Comparison of ENCODE assay signal across 27 cellular contexts in genomic region chr9:126166866-126167265, GRCh38.
DNase-seq lines count a peak whose midpoint lies in the region; ATAC-seq and TF ChIP-seq lines count a peak whose summit lies in the region.
"Had no signal": no experiment of that assay in that cellular context is flagged by ENCODE, and none has a peak within 500 bp of the region (broad histone marks: within the 10 kb centered on the region; RNA-seq: fewer than 3 reads in every experiment).

No MANE protein-coding gene starts in this region.

- peaks cover under 1% of the 10 kb centered on the region for H3K4me1 Mint-ChIP-seq in activated CD8-positive, alpha-beta memory T cell treated with anti-CD3 and anti-CD28 coated beads, Interleukin-2, amount 10 ng/mL, durations not matched to agents 7 days and 5 days
- H3K4me1 Mint-ChIP-seq: CD4-positive, CD25-positive, alpha-beta regulatory T cell had no signal

- 89% methylated on average over 6 of the region's 6 CpGs for WGBS in lung, 2 donors
- WGBS in stomach, 5 donors = 83 to 91% (median 88%) methylated on average over 6 of the region's 6 CpGs

- H3K4me3 Mint-ChIP-seq in activated CD8-positive, alpha-beta memory T cell treated with anti-CD3 and anti-CD28 coated beads, Interleukin-2, amount 10 ng/mL, durations not matched to agents 7 days and 5 days = no peak overlapping the region
- H3K4me3 Mint-ChIP-seq: CD4-positive, CD25-positive, alpha-beta regulatory T cell; HFFc6 had no signal

- H3K4me3 ChIP-seq in lung (no peak overlapping the region), stomach (no peak overlapping the region)
- H3K4me3 ChIP-seq: BLaER1, HAP-1, PC-9, SJCRH30 had no signal

- no peaks in the 10 kb centered on the region for H3K4me1 ChIP-seq in lung (ENCODE audit: control insufficient read depth in 2 of 2, insufficient read depth in 2 of 2, low read length in 2 of 2)
- no peaks in the 10 kb centered on the region for H3K4me1 ChIP-seq in stomach
- H3K4me1 ChIP-seq: HAP-1, SJCRH30 had no signal

- no peaks in the 10 kb centered on the region for H3K9me3 Mint-ChIP-seq in activated CD8-positive, alpha-beta memory T cell treated with anti-CD3 and anti-CD28 coated beads, Interleukin-2, amount 10 ng/mL, durations not matched to agents 7 days and 5 days (ENCODE audit: low read depth)
- H3K9me3 Mint-ChIP-seq: CD4-positive, CD25-positive, alpha-beta regulatory T cell; HFFc6 had no signal

- TF ChIP-seq EP300 in stomach (IDR thresholded peaks at IDR 0.05) = no peak

- intact Hi-C loops in stomach (cut with DNase I; ENCODE audit: low total_unique reads) = no loop called here
- intact Hi-C loops in left cardiac atrium (cut with DNase I) = no loop called here

- peaks cover 0 to 6% of the 10 kb centered on the region in 2 donors for H3K9me3 ChIP-seq in lung (ENCODE audit: control insufficient read depth in 2 of 2, insufficient read depth in 1 of 2, low read length in 1 of 2)
- no peaks in the 10 kb centered on the region for H3K9me3 ChIP-seq in stomach
- H3K9me3 ChIP-seq: BLaER1, HAP-1, SJCRH30 had no signal

- no peak overlapping the region for H3K27ac Mint-ChIP-seq in activated CD8-positive, alpha-beta memory T cell treated with anti-CD3 and anti-CD28 coated beads, Interleukin-2, amount 10 ng/mL, durations not matched to agents 7 days and 5 days
- H3K27ac Mint-ChIP-seq: CD4-positive, CD25-positive, alpha-beta regulatory T cell; HFFc6 had no signal

- H3K27me3 ChIP-seq in lung (ENCODE audit: control insufficient read depth, insufficient read depth) = no peaks in the 10 kb centered on the region
- peaks cover 0 to 41% (median 0%) of the 10 kb centered on the region in 3 donors for H3K27me3 ChIP-seq in stomach
- H3K27me3 ChIP-seq: BLaER1 had no signal

- ATAC-seq in activated CD8-positive, alpha-beta memory T cell treated with anti-CD3 and anti-CD28 coated beads, Interleukin-2, amount 10 ng/mL, durations not matched to agents 7 days and 5 days = no peak
- ATAC-seq in lung (ENCODE audit: insufficient read depth, low FRiP score) = no peak
- ATAC-seq in left cardiac atrium = no peak
- ATAC-seq: HepG2, Right ventricle myocardium inferior had no signal

- TF ChIP-seq POLR2A in stomach (IDR thresholded peaks at IDR 0.05) = no peak

- no peaks in the 10 kb centered on the region for H3K36me3 Mint-ChIP-seq in activated CD8-positive, alpha-beta memory T cell treated with anti-CD3 and anti-CD28 coated beads, Interleukin-2, amount 10 ng/mL, durations not matched to agents 7 days and 5 days
- H3K36me3 Mint-ChIP-seq: CD4-positive, CD25-positive, alpha-beta regulatory T cell had no signal

- CTCF ChIA-PET in activated CD8-positive, alpha-beta memory T cell treated with anti-CD3 and anti-CD28 coated beads, Interleukin-2, amount 10 ng/mL, durations not matched to agents 7 days and 5 days (lab: Charles Lee) = no interaction called here

- DNase-seq in activated CD8-positive, alpha-beta memory T cell treated with anti-CD3 and anti-CD28 coated beads, Interleukin-2, amount 50 U/mL, for 48 hours = peak; percentile 8
- DNase-seq in activated CD8-positive, alpha-beta memory T cell treated with anti-CD3 and anti-CD28 coated beads, Interleukin-2, amount 10 ng/mL, durations not matched to agents 7 days and 5 days = no peak
- DNase-seq in lung (ENCODE audit: low spot score) (peak; percentile 21), stomach (peak; percentile 7), NCI-H226 (no peak), AG08396 (ENCODE audit: low spot score) (no peak), left cardiac atrium (no peak)
- DNase-seq: 8988T; ACHN; CD4-positive, CD25-positive, alpha-beta regulatory T cell; GOT3; HFFc6; Karpas-422; NCI-H1092; NCI-H1417 treated with DMSO at 0.1 percent for 48 hours; NCI-H1694 treated with DMSO at 0.1 percent for 48 hours; NCI-H2081; NCI-H345; NCI-H524; NCI-H774; NK-92 treated with Interleukin-12 subunit alpha and Interleukin-12 subunit beta, amount 100 ng/mL, for 24 hours; PC-9; SJCRH30 had no signal

- H3K27me3 Mint-ChIP-seq in activated CD8-positive, alpha-beta memory T cell treated with anti-CD3 and anti-CD28 coated beads, Interleukin-2, amount 10 ng/mL, durations not matched to agents 7 days and 5 days = peaks cover 25% of the 10 kb centered on the region

- H3K27ac ChIP-seq in lung (ENCODE audit: low read depth in 1 of 2, low read length in 1 of 2) = no peak overlapping the region
- no peak overlapping the region for H3K27ac ChIP-seq in stomach
- H3K27ac ChIP-seq: BLaER1, PC-9, SJCRH30 had no signal

- no peaks in the 10 kb centered on the region for H3K36me3 ChIP-seq in lung (ENCODE audit: control insufficient read depth in 2 of 2, insufficient read depth in 2 of 2, low read length in 2 of 2)
- no peaks in the 10 kb centered on the region for H3K36me3 ChIP-seq in stomach
- H3K36me3 ChIP-seq: BLaER1, HAP-1, SJCRH30 had no signal

- TF ChIP-seq CTCF in lung (IDR thresholded peaks at IDR 0.05; ENCODE audit: control extremely low read depth, extremely low read depth) = no peak
- TF ChIP-seq CTCF in stomach (IDR thresholded peaks at IDR 0.05) = no peak

Comparison
In these comparisons a context has a peak if more than half of its experiments do, and no peak if none do; other contexts are left out.
1. DNase-seq: peak in activated CD8-positive, alpha-beta memory T cell treated with anti-CD3 and anti-CD28 coated beads, Interleukin-2, amount 50 U/mL, for 48 hours (single experiment), lung (single experiment) and stomach (single experiment); none in activated CD8-positive, alpha-beta memory T cell treated with anti-CD3 and anti-CD28 coated beads, Interleukin-2, amount 10 ng/mL, durations not matched to agents 7 days and 5 days (single experiment), NCI-H226 (single experiment), AG08396 (single experiment) and left cardiac atrium (single experiment).